ENCODE assay signal across 1 cellular context in genomic region chr11:65014146-65014960, GRCh38.
TF ChIP-seq lines count a peak whose summit lies in the region.

Gene ARL2, plus strand, starts transcription at chr11:65014160. Its CDS starts 48 bp downstream, at chr11:65014208.

TF ChIP-seq in A549, 52 proteins besides CTCF, POLR2A, EP300 and RAD21 (continued from another document):
- TF ChIP-seq HEYL (CRISPR knock-in tag; IDR thresholded peaks at IDR 0.05) (no peak), FOSL2 (IDR thresholded peaks at IDR 0.05) (no peak), FOSL2 (CRISPR knock-in tag; IDR thresholded peaks at IDR 0.05) (no peak), ZFP36 (IDR thresholded peaks at IDR 0.05; ENCODE audit: borderline replicate concordance, partially characterized antibody) (no peak)
